In genomic region chrX:46433892-46434291, GRCh38 we compare ENCODE assay signal across 28 cellular contexts.
DNase-seq lines count a peak whose midpoint lies in the region; ATAC-seq and TF ChIP-seq lines count a peak whose summit lies in the region.
"Had no signal": no experiment of that assay in that cellular context is flagged by ENCODE, and none has a peak within 500 bp of the region (broad histone marks: within the 10 kb centered on the region; RNA-seq: fewer than 3 reads in every experiment).

No MANE protein-coding gene starts in this region.

- no peaks in the 10 kb centered on the region for H3K27me3 Mint-ChIP-seq in naive thymus-derived CD8-positive, alpha-beta T cell
- H3K27me3 Mint-ChIP-seq: activated naive CD8-positive, alpha-beta T cell treated with anti-CD3 and anti-CD28 coated beads for 36 hours had no signal

- peak overlapping the region in 1 of 2 experiments; percentile 40 for H3K18ac ChIP-seq in mesenchymal stem cell (ENCODE audit: low read depth in 1 of 2, low read length in 2 of 2)

- no peak overlapping the region for H4K91ac ChIP-seq in mesenchymal stem cell (ENCODE audit: low read length)

- H3K4me3 ChIP-seq in choroid plexus epithelial cell (ENCODE audit: low read depth, low read length) (no peak overlapping the region), mesenchymal stem cell (ENCODE audit: insufficient read depth in 1 of 2, low read depth in 1 of 2, low read length in 2 of 2) (no peak overlapping the region)
- H3K4me3 ChIP-seq: HAP-1, left lung, psoas muscle, sigmoid colon, thoracic aorta, uterus had no signal

- H3K27ac ChIP-seq in mesenchymal stem cell (ENCODE audit: low read length, poor library complexity, severe bottlenecking) = no peak overlapping the region
- H3K27ac ChIP-seq: epithelial cell of prostate, left lung, psoas muscle, sigmoid colon, thoracic aorta, uterus, WERI-Rb-1 had no signal

- H3K4me3 Mint-ChIP-seq in naive thymus-derived CD8-positive, alpha-beta T cell = no peak overlapping the region
- H3K4me3 Mint-ChIP-seq: activated CD4-positive, alpha-beta T cell treated with anti-CD3 and anti-CD28 coated beads, Interleukin-2, amount 10 ng/mL, durations not matched to agents 24 days and 14 days; activated naive CD8-positive, alpha-beta T cell treated with anti-CD3 and anti-CD28 coated beads for 36 hours; CD8-positive, alpha-beta memory T cell; stimulated activated naive B cell treated with anti-CD40 and anti-IgM and Interleukin-4, amounts not matched to agents 10 μg/mL and 1 μg/mL and 100 μg/mL, for 72 hours had no signal

- no peaks in the 10 kb centered on the region for H3K36me3 ChIP-seq in mesenchymal stem cell (ENCODE audit: control insufficient read depth in 1 of 2, insufficient read depth in 2 of 2, low read depth in 1 of 2, low read length in 2 of 2)
- H3K36me3 ChIP-seq: HAP-1, left lung, sigmoid colon, thoracic aorta, uterus, WERI-Rb-1 had no signal

- H2BK120ac ChIP-seq in mesenchymal stem cell (ENCODE audit: low read depth, low read length) = no peak overlapping the region

- H2AFZ ChIP-seq in mesenchymal stem cell (ENCODE audit: low read depth, low read length) = no peak overlapping the region

- ATAC-seq in GM19351 (IDR thresholded peaks at IDR 0.05; ENCODE audit: unreplicated experiment) = no peak
- no peak for ATAC-seq in naive thymus-derived CD8-positive, alpha-beta T cell
- ATAC-seq: left lung; Panc1; psoas muscle; stimulated activated naive B cell treated with anti-CD40 and anti-IgM and Interleukin-4, amounts not matched to agents 10 μg/mL and 1 μg/mL and 100 μg/mL, for 72 hours had no signal

- H3K36me3 Mint-ChIP-seq in naive thymus-derived CD8-positive, alpha-beta T cell = no peaks in the 10 kb centered on the region
- H3K36me3 Mint-ChIP-seq: activated naive CD8-positive, alpha-beta T cell treated with anti-CD3 and anti-CD28 coated beads for 36 hours; CD8-positive, alpha-beta memory T cell; stimulated activated naive B cell treated with anti-CD40 and anti-IgM and Interleukin-4, amounts not matched to agents 10 μg/mL and 1 μg/mL and 100 μg/mL, for 72 hours had no signal

- H3K9me3 Mint-ChIP-seq in naive thymus-derived CD8-positive, alpha-beta T cell = no peaks in the 10 kb centered on the region
- H3K9me3 Mint-ChIP-seq: activated CD4-positive, alpha-beta T cell treated with anti-CD3 and anti-CD28 coated beads, Interleukin-2, amount 10 ng/mL, durations not matched to agents 24 days and 14 days; activated naive CD8-positive, alpha-beta T cell treated with anti-CD3 and anti-CD28 coated beads for 36 hours; CD8-positive, alpha-beta memory T cell; stimulated activated naive B cell treated with anti-CD40 and anti-IgM and Interleukin-4, amounts not matched to agents 10 μg/mL and 1 μg/mL and 100 μg/mL, for 72 hours had no signal

- no peak overlapping the region for H3K4me2 ChIP-seq in mesenchymal stem cell (ENCODE audit: low read length, poor library complexity, severe bottlenecking)

- peaks cover 13% of the 10 kb centered on the region for H3K9me3 ChIP-seq in mesenchymal stem cell (ENCODE audit: control insufficient read depth, low read length)
- H3K9me3 ChIP-seq: HAP-1, left lung, psoas muscle, sigmoid colon, thoracic aorta, uterus had no signal

- no peaks in the 10 kb centered on the region for H3K79me1 ChIP-seq in mesenchymal stem cell (replicated peaks; ENCODE audit: low read length, poor library complexity, severe bottlenecking)

- no peak overlapping the region for H3K27ac Mint-ChIP-seq in naive thymus-derived CD8-positive, alpha-beta T cell
- H3K27ac Mint-ChIP-seq: activated CD4-positive, alpha-beta T cell treated with anti-CD3 and anti-CD28 coated beads, Interleukin-2, amount 10 ng/mL, durations not matched to agents 24 days and 14 days; activated naive CD8-positive, alpha-beta T cell treated with anti-CD3 and anti-CD28 coated beads for 36 hours; CD8-positive, alpha-beta memory T cell; stimulated activated naive B cell treated with anti-CD40 and anti-IgM and Interleukin-4, amounts not matched to agents 10 μg/mL and 1 μg/mL and 100 μg/mL, for 72 hours had no signal

- no peaks in the 10 kb centered on the region for H3K4me1 Mint-ChIP-seq in naive thymus-derived CD8-positive, alpha-beta T cell
- H3K4me1 Mint-ChIP-seq: activated CD4-positive, alpha-beta T cell treated with anti-CD3 and anti-CD28 coated beads, Interleukin-2, amount 10 ng/mL, durations not matched to agents 24 days and 14 days; activated naive CD8-positive, alpha-beta T cell treated with anti-CD3 and anti-CD28 coated beads for 36 hours; CD8-positive, alpha-beta memory T cell; stimulated activated naive B cell treated with anti-CD40 and anti-IgM and Interleukin-4, amounts not matched to agents 10 μg/mL and 1 μg/mL and 100 μg/mL, for 72 hours had no signal

- peaks cover 0 to 74% of the 10 kb centered on the region in 2 experiments for H3K27me3 ChIP-seq in mesenchymal stem cell (ENCODE audit: control insufficient read depth in 1 of 2, insufficient read depth in 1 of 2, low read length in 2 of 2)
- H3K27me3 ChIP-seq: uterus had no signal

- no peak overlapping the region for H2BK12ac ChIP-seq in mesenchymal stem cell (ENCODE audit: low read length in 2 of 2)

- no peak overlapping the region for H3K4ac ChIP-seq in mesenchymal stem cell (ENCODE audit: low read depth in 1 of 2, low read length in 2 of 2)

- no peak overlapping the region for H3K14ac ChIP-seq in mesenchymal stem cell (ENCODE audit: low read length in 2 of 2)

- 73% methylated on average over 1 of the region's 2 CpGs for WGBS in mesenchymal stem cell

- H2BK15ac ChIP-seq in mesenchymal stem cell (ENCODE audit: low read depth, poor library complexity, severe bottlenecking) = no peak overlapping the region

- no peak overlapping the region for H4K8ac ChIP-seq in mesenchymal stem cell (ENCODE audit: low read length)

- no peaks in the 10 kb centered on the region for H3K4me1 ChIP-seq in mesenchymal stem cell (ENCODE audit: control insufficient read depth, insufficient read depth, low read depth, low read length)
- H3K4me1 ChIP-seq: HAP-1, left lung, psoas muscle, sigmoid colon, uterus had no signal

- no peak overlapping the region for H3K9ac ChIP-seq in mesenchymal stem cell (ENCODE audit: low read length)

- POLR2A ChIA-PET in naive thymus-derived CD8-positive, alpha-beta T cell (lab: Charles Lee) = no interaction called here

- TF ChIP-seq CTCF in choroid plexus epithelial cell (conservative IDR thresholded peaks at IDR 0.05; ENCODE audit: low read depth, low read length) = no peak

- DNase-seq in EL = peak; percentile 24
- DNase-seq in M059J (ENCODE audit: low read depth) = peak; percentile 19
- peak; percentile 21 for DNase-seq in choroid plexus epithelial cell (ENCODE audit: low read depth)
- DNase-seq in mesenchymal stem cell = peak; percentile 33
- no peak for DNase-seq in superior temporal gyrus (ENCODE audit: extremely low spot score)
- no peak for DNase-seq in naive thymus-derived CD8-positive, alpha-beta T cell
- DNase-seq: activated CD4-positive, alpha-beta T cell treated with anti-CD3 and anti-CD28 coated beads, Interleukin-2, amount 10 ng/mL, durations not matched to agents 24 days and 14 days; activated effector memory CD4-positive, alpha-beta T cell treated with anti-CD3 and anti-CD28 coated beads, Interleukin-2, amount 50 U/mL, for 16 hours; activated naive CD8-positive, alpha-beta T cell treated with anti-CD3 and anti-CD28 coated beads for 36 hours; activated T-cell treated with anti-CD3 and anti-CD28 coated beads, Interleukin-2, amount 50 U/mL, for 1 hour; CD8-positive, alpha-beta memory T cell; effector CD4-positive, alpha-beta T cell; hypothalamus; KBM-7; left lung; NCI-H1436; NCI-H2107; psoas muscle; SHP77; sigmoid colon; stimulated activated naive B cell treated with anti-CD40 and anti-IgM and Interleukin-4, amounts not matched to agents 10 μg/mL and 1 μg/mL and 100 μg/mL, for 72 hours; uterus; WERI-Rb-1 had no signal

- H2BK5ac ChIP-seq in mesenchymal stem cell (ENCODE audit: low read depth, low read length, poor library complexity, severe bottlenecking) = no peak overlapping the region

- no peak overlapping the region for H3K23ac ChIP-seq in mesenchymal stem cell (ENCODE audit: low read length in 2 of 2)

- H2AK5ac ChIP-seq in mesenchymal stem cell (ENCODE audit: low read length, severe bottlenecking) = no peak overlapping the region

Comparison
In these comparisons a context has a peak if more than half of its experiments do, and no peak if none do; other contexts are left out.
1. DNase-seq: peak in EL (single experiment), M059J (single experiment), choroid plexus epithelial cell (single experiment) and mesenchymal stem cell (single experiment); none in superior temporal gyrus (single experiment) and naive thymus-derived CD8-positive, alpha-beta T cell (0 of 10).